In the genomic region with DNA sequence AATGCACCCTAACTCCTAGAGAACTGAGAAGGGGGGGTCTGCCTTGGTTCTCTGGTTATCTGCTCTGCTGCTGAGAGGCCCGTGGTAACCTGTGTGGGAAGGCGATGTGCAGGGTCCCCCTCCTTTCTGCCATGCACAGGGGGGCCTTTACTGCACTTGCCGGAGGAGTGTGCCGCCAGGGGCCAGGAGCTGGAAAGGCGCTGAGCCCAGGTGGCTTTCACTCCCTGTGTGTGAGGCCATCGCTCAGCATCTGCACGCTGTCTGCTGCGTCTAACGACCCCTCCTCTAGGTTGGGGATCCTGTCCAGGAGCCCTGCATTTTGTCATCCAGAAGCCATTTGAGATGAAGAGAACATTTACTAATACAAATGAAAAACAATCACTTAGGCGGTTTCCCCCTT, we compare ENCODE assay signal across 29 cellular contexts. TPM values are rescaled to one million over a fixed set of nuclear protein-coding genes. Genes with fewer than 3 reads are reported as not detected.
A peak's percentile ranks its signal among the peaks of the same experiment; 100 is the strongest.
DNase-seq lines count a peak whose midpoint lies in the region; ATAC-seq and TF ChIP-seq lines count a peak whose summit lies in the region.
"Had no signal": no experiment of that assay in that cellular context is flagged by ENCODE, and none has a peak within 500 bp of the region (broad histone marks: within the 10 kb centered on the region; RNA-seq: fewer than 3 reads in every experiment).

No MANE protein-coding gene starts in this region.

- no peak overlapping the region for H2BK12ac ChIP-seq in neuronal stem cell (ENCODE audit: low read length)

- intact Hi-C loops in dendritic cell treated with granulocyte-macrophage colony-stimulating factor and Interleukin-4, amounts not matched to agents 40 ng/mL and 50 ng/mL, for 4 days (cut with micrococcal nuclease) = no loop called here
- intact Hi-C loops in right lobe of liver (cut with DNase I) = no loop called here

- H2BK15ac ChIP-seq in neuronal stem cell (ENCODE audit: low read length) = no peak overlapping the region

- H3K27me3 ChIP-seq in neuronal stem cell (ENCODE audit: control insufficient read depth in 3 of 3, insufficient read depth in 3 of 3, low read depth in 1 of 3, low read length in 3 of 3) (no peaks in the 10 kb centered on the region), thymus (ENCODE audit: control insufficient read depth, insufficient read depth) (no peaks in the 10 kb centered on the region), right lobe of liver (no peaks in the 10 kb centered on the region)
- H3K27me3 ChIP-seq: BLaER1, brain microvascular endothelial cell, hepatocyte, ovary, Peyer's patch, sigmoid colon, thyroid gland had no signal

- H3K4me3 Mint-ChIP-seq in dendritic cell treated with granulocyte-macrophage colony-stimulating factor and Interleukin-4, amounts not matched to agents 40 ng/mL and 50 ng/mL, for 4 days = no peak overlapping the region
- H3K4me3 Mint-ChIP-seq: activated CD4-positive, alpha-beta T cell treated with anti-CD3 and anti-CD28 coated beads, Interleukin-2, amount 10 ng/mL, durations not matched to agents 7 days and 5 days; activated naive CD8-positive, alpha-beta T cell treated with anti-CD3 and anti-CD28 coated beads, Interleukin-2, amount 50 U/mL, for 24 hours; activated T-cell treated with anti-CD3 and anti-CD28 coated beads, Interleukin-2, amount 50 U/mL, for 4 hours; IgD-negative memory B cell; naive thymus-derived CD4-positive, alpha-beta T cell; WTC11 had no signal

- TF ChIP-seq CTCF in VCaP (conservative IDR thresholded peaks at IDR 0.05) = no peak
- no peak for TF ChIP-seq CTCF in right lobe of liver (IDR thresholded peaks at IDR 0.05)

- ATAC-seq in right lobe of liver = no peak
- no peak for ATAC-seq in GM21390 (IDR thresholded peaks at IDR 0.05; ENCODE audit: unreplicated experiment)
- ATAC-seq: activated naive CD8-positive, alpha-beta T cell treated with anti-CD3 and anti-CD28 coated beads, Interleukin-2, amount 50 U/mL, for 24 hours; activated T-cell treated with anti-CD3 and anti-CD28 coated beads, Interleukin-2, amount 50 U/mL, for 4 hours; left colon; naive thymus-derived CD4-positive, alpha-beta T cell; WTC11 had no signal

- H2BK120ac ChIP-seq in neuronal stem cell (ENCODE audit: low read depth, low read length) = no peak overlapping the region

- peaks cover 42 to 99% of the 10 kb centered on the region in 2 donors for H3K36me3 ChIP-seq in neuronal stem cell (replicated peaks in 1 of 2; ENCODE audit: control insufficient read depth in 2 of 2, insufficient read depth in 2 of 2, low read length in 2 of 2)
- peaks cover 94% of the 10 kb centered on the region for H3K36me3 ChIP-seq in thymus (ENCODE audit: control insufficient read depth, insufficient read depth)
- H3K36me3 ChIP-seq in right lobe of liver = peaks cover 3 to 58% (median 19%) of the 10 kb centered on the region in 4 donors
- H3K36me3 ChIP-seq: ovary had no signal

- H4K91ac ChIP-seq in neuronal stem cell (ENCODE audit: low read depth, low read length, poor library complexity) = no peak overlapping the region

- H3K9me3 Mint-ChIP-seq in dendritic cell treated with granulocyte-macrophage colony-stimulating factor and Interleukin-4, amounts not matched to agents 40 ng/mL and 50 ng/mL, for 4 days = no peaks in the 10 kb centered on the region
- H3K9me3 Mint-ChIP-seq: activated CD4-positive, alpha-beta T cell treated with anti-CD3 and anti-CD28 coated beads, Interleukin-2, amount 10 ng/mL, durations not matched to agents 7 days and 5 days; activated naive CD8-positive, alpha-beta T cell treated with anti-CD3 and anti-CD28 coated beads, Interleukin-2, amount 50 U/mL, for 24 hours; activated T-cell treated with anti-CD3 and anti-CD28 coated beads, Interleukin-2, amount 50 U/mL, for 4 hours; IgD-negative memory B cell; WTC11 had no signal

- no peaks in the 10 kb centered on the region for H3K27me3 Mint-ChIP-seq in dendritic cell treated with granulocyte-macrophage colony-stimulating factor and Interleukin-4, amounts not matched to agents 40 ng/mL and 50 ng/mL, for 4 days
- H3K27me3 Mint-ChIP-seq: activated CD4-positive, alpha-beta T cell treated with anti-CD3 and anti-CD28 coated beads, Interleukin-2, amount 10 ng/mL, durations not matched to agents 7 days and 5 days; activated naive CD8-positive, alpha-beta T cell treated with anti-CD3 and anti-CD28 coated beads, Interleukin-2, amount 50 U/mL, for 24 hours; IgD-negative memory B cell; naive thymus-derived CD4-positive, alpha-beta T cell had no signal

- no peak overlapping the region for H3K4me3 ChIP-seq in neuronal stem cell (ENCODE audit: low read length in 2 of 2)
- no peak overlapping the region for H3K4me3 ChIP-seq in thymus (ENCODE audit: low read length)
- H3K4me3 ChIP-seq in right lobe of liver = no peak overlapping the region
- H3K4me3 ChIP-seq: BLaER1, HAP-1, hepatocyte, ovary, Peyer's patch, sigmoid colon, thyroid gland had no signal

- peak overlapping the region; percentile 0; the same call in 1 of the 2 replicates for H3K27ac ChIP-seq in VCaP
- no peak overlapping the region for H3K27ac ChIP-seq in neuronal stem cell (replicated peaks; ENCODE audit: low read length)
- H3K27ac ChIP-seq in thymus (ENCODE audit: low read depth) = peak overlapping the region; percentile 3
- H3K27ac ChIP-seq in right lobe of liver = no peak overlapping the region
- H3K27ac ChIP-seq: hepatocyte, thyroid gland had no signal

- peaks cover 5% of the 10 kb centered on the region for H3K79me1 ChIP-seq in neuronal stem cell (ENCODE audit: low read depth, low read length)

- DNase-seq in neuronal stem cell (ENCODE audit: low spot score) (no peak), right lobe of liver (no peak), inferior parietal cortex (ENCODE audit: extremely low spot score) (no peak)
- DNase-seq: activated CD4-positive, alpha-beta T cell treated with anti-CD3 and anti-CD28 coated beads, Interleukin-2, amount 10 ng/mL, durations not matched to agents 7 days and 5 days; activated naive CD8-positive, alpha-beta T cell treated with anti-CD3 and anti-CD28 coated beads, Interleukin-2, amount 50 U/mL, for 24 hours; activated T-cell treated with anti-CD3 and anti-CD28 coated beads, Interleukin-2, amount 50 U/mL, for 4 hours; brain microvascular endothelial cell; foreskin fibroblast; left colon; naive thymus-derived CD4-positive, alpha-beta T cell; NCI-H1105 treated with DMSO at 0.1 percent for 48 hours; NCI-H1930; NCI-H226; ovary; Peyer's patch; sigmoid colon; stimulated activated CD4-positive, alpha-beta T cell treated with anti-CD3 and anti-CD28 coated beads, Interleukin-15, amount 100 ng/mL, for 24 hours; stimulated activated naive CD4-positive, alpha-beta T cell treated with Interleukin-2 at 50 U/mL for 16 hours; thyroid gland had no signal

- peaks cover 38% of the 10 kb centered on the region for H3K4me1 Mint-ChIP-seq in dendritic cell treated with granulocyte-macrophage colony-stimulating factor and Interleukin-4, amounts not matched to agents 40 ng/mL and 50 ng/mL, for 4 days (ENCODE audit: low read depth)
- H3K4me1 Mint-ChIP-seq: activated CD4-positive, alpha-beta T cell treated with anti-CD3 and anti-CD28 coated beads, Interleukin-2, amount 10 ng/mL, durations not matched to agents 7 days and 5 days; activated naive CD8-positive, alpha-beta T cell treated with anti-CD3 and anti-CD28 coated beads, Interleukin-2, amount 50 U/mL, for 24 hours; WTC11 had no signal

- H3K27ac Mint-ChIP-seq in dendritic cell treated with granulocyte-macrophage colony-stimulating factor and Interleukin-4, amounts not matched to agents 40 ng/mL and 50 ng/mL, for 4 days = peak overlapping the region; percentile 43
- H3K27ac Mint-ChIP-seq: activated naive CD8-positive, alpha-beta T cell treated with anti-CD3 and anti-CD28 coated beads, Interleukin-2, amount 50 U/mL, for 24 hours; WTC11 had no signal

- H3K23ac ChIP-seq in neuronal stem cell (ENCODE audit: low read depth, low read length, poor library complexity) = no peak overlapping the region

- no peak overlapping the region for H4K8ac ChIP-seq in neuronal stem cell (ENCODE audit: low read depth, low read length)

- no peak for TF ChIP-seq POLR2A in right lobe of liver (IDR thresholded peaks at IDR 0.05)

- peaks cover 93% of the 10 kb centered on the region for H3K36me3 Mint-ChIP-seq in dendritic cell treated with granulocyte-macrophage colony-stimulating factor and Interleukin-4, amounts not matched to agents 40 ng/mL and 50 ng/mL, for 4 days (ENCODE audit: low read depth)

- WGBS in neuronal stem cell (ENCODE audit: extremely low coverage in 2 of 2, insufficient read length in 2 of 2, insufficient replicate concordance in 1 of 2), 2 donors = no CpG with 5 or more reads among the region's 10 CpGs
- WGBS in thymus = 96% methylated on average over 10 of the region's 10 CpGs
- 94% methylated on average over 3 of the region's 10 CpGs for WGBS in right lobe of liver (ENCODE audit: insufficient coverage, low coverage, low lambda C conversion rate, missing lambda C conversion rate)

- no peak overlapping the region for H2AK5ac ChIP-seq in neuronal stem cell (ENCODE audit: low read depth, low read length)

- H3K9me3 ChIP-seq in neuronal stem cell (replicated peaks in 1 of 2; ENCODE audit: control insufficient read depth in 2 of 2, insufficient read depth in 1 of 2, low read depth in 1 of 2, low read length in 2 of 2) (no peaks in the 10 kb centered on the region), thymus (ENCODE audit: control insufficient read depth) (no peaks in the 10 kb centered on the region), right lobe of liver (no peaks in the 10 kb centered on the region)
- H3K9me3 ChIP-seq: BLaER1, HAP-1, ovary, Peyer's patch, sigmoid colon, thyroid gland had no signal

- H3K4ac ChIP-seq in neuronal stem cell (ENCODE audit: low read length) = no peak overlapping the region

- no peak overlapping the region for H3K4me2 ChIP-seq in neuronal stem cell (ENCODE audit: insufficient read depth, low read length, poor library complexity, severe bottlenecking)
- H3K4me2 ChIP-seq: BLaER1, hepatocyte had no signal

- no peak overlapping the region for H3K18ac ChIP-seq in neuronal stem cell (ENCODE audit: low read length)

- peak overlapping the region; percentile 31 for H2BK5ac ChIP-seq in neuronal stem cell (ENCODE audit: low read length)

- no peak overlapping the region for H2AFZ ChIP-seq in neuronal stem cell (ENCODE audit: low read length)
- H2AFZ ChIP-seq: hepatocyte had no signal

- H3K9ac ChIP-seq in neuronal stem cell (ENCODE audit: low read depth, low read length, poor library complexity) = peak overlapping the region; percentile 27
- H3K9ac ChIP-seq: BLaER1 had no signal

- H3K14ac ChIP-seq in neuronal stem cell (ENCODE audit: low read length) = no peak overlapping the region

- H3K4me1 ChIP-seq in neuronal stem cell (ENCODE audit: control insufficient read depth in 2 of 2, insufficient read depth in 1 of 2, low read depth in 1 of 2, low read length in 2 of 2) (no peaks in the 10 kb centered on the region), thymus (ENCODE audit: control insufficient read depth, insufficient read depth, low read length) (no peaks in the 10 kb centered on the region), right lobe of liver (peaks cover 0 to 13% (median 0%) of the 10 kb centered on the region in 4 donors)
- H3K4me1 ChIP-seq: HAP-1, Peyer's patch, thyroid gland had no signal

RNA-seq across cellular contexts. Expression of gene TEX29, which starts 37.0 kb away (rescaled TPM):
- polyA plus RNA-seq in neuronal stem cell (2013, experiment 1 of 2) = 0.17 TPM
- polyA plus RNA-seq in neuronal stem cell (2013, experiment 2 of 2) = 0.26 TPM
- 10.1 TPM for polyA plus RNA-seq in thymus
- total RNA-seq in right lobe of liver = under 1 TPM in 1 of 6 experiments, not detected in 5; 0.42 TPM
- total RNA-seq: G401, Peyer's patch, thyroid gland had no signal
- polyA plus RNA-seq: IgD-negative memory B cell; naive thymus-derived CD4-positive, alpha-beta T cell had no signal

Comparison
In these comparisons a context has a peak if more than half of its experiments do, and no peak if none do; other contexts are left out.
1. H3K27ac ChIP-seq: peak in VCaP (single experiment) and thymus (single experiment); none in neuronal stem cell (single experiment) and right lobe of liver (0 of 3).